ENCODE assay signal across 1 cellular context in the genomic region with DNA sequence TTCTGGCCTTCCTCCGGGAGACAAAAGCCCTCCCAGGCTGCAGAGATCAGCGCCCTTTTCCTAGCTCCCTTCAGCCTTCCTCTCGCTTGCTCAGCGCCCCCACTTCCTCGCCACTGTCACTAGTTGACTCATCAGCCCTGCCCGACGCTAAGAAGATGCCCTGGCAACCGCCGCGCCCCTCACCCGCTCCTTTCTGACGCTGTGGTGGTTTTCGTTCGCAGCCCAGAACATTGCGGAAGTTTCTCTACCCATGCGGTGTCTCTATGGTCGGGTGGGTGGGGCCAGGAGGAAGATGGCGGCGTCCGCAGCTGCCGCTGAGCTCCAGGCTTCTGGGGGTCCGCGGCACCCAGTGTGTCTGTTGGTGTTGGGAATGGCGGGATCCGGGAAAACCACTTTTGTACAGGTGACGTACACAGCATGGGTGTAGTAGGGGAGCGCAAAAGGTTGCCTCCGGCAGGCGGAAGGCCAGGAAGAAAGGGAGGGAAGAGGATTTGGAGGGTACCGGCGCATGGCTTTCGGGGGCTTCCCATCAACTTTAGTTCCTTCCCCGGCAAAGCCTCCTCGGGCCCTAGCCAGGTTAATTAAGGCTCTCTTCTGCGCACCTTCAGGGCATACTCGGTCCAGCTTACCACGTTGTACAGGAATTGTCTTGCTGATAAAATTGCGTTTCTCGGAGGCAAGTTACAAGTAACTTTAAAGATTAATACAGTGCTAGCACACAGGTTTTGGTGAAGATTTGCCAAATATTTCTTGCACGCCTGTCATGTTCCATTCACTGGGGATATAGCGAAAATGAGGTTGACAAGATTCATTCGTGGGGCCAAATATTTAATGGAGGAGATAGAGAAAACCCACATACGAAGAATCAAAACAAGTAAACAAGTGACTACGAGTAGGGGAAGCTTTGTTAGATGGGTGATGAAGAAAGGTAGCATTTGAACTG.
TF ChIP-seq lines count a peak whose summit lies in the region.

TSS of gene CCDC121 (minus strand) at position 246 of the 943 bp plus-strand sequence. CDS start 1,213 bp downstream, outside the sequence.
TSS of gene GPN1 (plus strand) at position 284 of the 943 bp plus-strand sequence. CDS start at position 293, 9 bp downstream.

TF ChIP-seq in HepG2, 621 proteins besides CTCF, POLR2A, EP300 and RAD21 (continued from another document):
- TF ChIP-seq, protein P1, sequence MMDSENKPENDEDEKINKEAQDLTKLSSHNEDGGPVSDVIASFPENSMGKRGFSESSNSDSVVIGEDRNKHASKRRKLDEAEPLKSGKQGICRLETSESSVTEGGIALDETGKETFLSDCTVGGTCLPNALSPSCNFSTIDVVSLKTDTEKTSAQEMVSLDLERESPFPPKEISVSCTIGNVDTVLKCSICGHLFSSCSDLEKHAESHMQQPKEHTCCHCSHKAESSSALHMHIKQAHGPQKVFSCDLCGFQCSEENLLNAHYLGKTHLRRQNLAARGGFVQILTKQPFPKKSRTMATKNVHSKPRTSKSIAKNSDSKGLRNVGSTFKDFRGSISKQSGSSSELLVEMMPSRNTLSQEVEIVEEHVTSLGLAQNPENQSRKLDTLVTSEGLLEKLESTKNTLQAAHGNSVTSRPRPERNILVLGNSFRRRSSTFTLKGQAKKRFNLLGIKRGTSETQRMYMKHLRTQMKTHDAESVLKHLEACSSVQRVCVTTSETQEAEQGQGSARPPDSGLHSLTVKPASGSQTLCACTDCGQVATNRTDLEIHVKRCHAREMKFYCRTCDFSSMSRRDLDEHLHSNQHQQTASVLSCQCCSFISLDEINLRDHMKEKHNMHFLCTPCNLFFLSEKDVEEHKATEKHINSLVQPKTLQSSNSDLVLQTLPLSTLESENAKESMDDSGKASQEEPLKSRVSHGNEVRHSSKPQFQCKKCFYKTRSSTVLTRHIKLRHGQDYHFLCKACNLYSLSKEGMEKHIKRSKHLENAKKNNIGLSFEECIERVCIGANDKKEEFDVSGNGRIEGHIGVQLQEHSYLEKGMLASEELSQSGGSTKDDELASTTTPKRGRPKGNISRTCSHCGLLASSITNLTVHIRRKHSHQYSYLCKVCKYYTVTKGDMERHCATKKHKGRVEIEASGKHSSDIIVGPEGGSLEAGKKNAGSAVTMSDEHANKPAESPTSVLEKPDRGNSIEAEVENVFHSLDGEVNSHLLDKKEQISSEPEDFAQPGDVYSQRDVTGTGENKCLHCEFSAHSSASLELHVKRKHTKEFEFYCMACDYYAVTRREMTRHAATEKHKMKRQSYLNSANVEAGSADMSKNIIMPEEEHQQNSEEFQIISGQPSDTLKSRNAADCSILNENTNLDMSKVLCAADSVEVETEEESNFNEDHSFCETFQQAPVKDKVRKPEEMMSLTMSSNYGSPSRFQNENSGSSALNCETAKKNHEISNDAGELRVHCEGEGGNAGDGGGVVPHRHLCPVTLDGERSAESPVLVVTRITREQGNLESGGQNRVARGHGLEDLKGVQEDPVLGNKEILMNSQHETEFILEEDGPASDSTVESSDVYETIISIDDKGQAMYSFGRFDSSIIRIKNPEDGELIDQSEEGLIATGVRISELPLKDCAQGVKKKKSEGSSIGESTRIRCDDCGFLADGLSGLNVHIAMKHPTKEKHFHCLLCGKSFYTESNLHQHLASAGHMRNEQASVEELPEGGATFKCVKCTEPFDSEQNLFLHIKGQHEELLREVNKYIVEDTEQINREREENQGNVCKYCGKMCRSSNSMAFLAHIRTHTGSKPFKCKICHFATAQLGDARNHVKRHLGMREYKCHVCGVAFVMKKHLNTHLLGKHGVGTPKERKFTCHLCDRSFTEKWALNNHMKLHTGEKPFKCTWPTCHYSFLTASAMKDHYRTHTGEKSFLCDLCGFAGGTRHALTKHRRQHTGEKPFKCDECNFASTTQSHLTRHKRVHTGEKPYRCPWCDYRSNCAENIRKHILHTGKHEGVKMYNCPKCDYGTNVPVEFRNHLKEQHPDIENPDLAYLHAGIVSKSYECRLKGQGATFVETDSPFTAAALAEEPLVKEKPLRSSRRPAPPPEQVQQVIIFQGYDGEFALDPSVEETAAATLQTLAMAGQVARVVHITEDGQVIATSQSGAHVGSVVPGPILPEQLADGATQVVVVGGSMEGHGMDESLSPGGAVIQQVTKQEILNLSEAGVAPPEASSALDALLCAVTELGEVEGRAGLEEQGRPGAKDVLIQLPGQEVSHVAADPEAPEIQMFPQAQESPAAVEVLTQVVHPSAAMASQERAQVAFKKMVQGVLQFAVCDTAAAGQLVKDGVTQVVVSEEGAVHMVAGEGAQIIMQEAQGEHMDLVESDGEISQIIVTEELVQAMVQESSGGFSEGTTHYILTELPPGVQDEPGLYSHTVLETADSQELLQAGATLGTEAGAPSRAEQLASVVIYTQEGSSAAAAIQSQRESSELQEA (CRISPR knock-in tag; IDR thresholded peaks at IDR 0.05; ENCODE audit: not compliant biosample characterization) = peak; percentile 66
- TF ChIP-seq MBD4 (IDR thresholded peaks at IDR 0.05; ENCODE audit: borderline replicate concordance, low read length) = no peak
- TF ChIP-seq EEA1 (CRISPR knock-in tag; IDR thresholded peaks at IDR 0.05; ENCODE audit: borderline replicate concordance) = no peak
- no peak for TF ChIP-seq ZNF672 (CRISPR knock-in tag; IDR thresholded peaks at IDR 0.05)
- TF ChIP-seq ZFP91 (CRISPR knock-in tag; IDR thresholded peaks at IDR 0.05; ENCODE audit: borderline replicate concordance) = peak; percentile 96
- peak; percentile 87; the same call in 1 of the 2 replicates for TF ChIP-seq U2AF2 (IDR thresholded peaks at IDR 0.05; ENCODE audit: low read depth, low read length)
- TF ChIP-seq DNMT1 (CRISPR knock-in tag; IDR thresholded peaks at IDR 0.05) = peak; percentile 59; the same call in 1 of the 2 replicates
- no peak for TF ChIP-seq FOSL1 (CRISPR knock-in tag; IDR thresholded peaks at IDR 0.05; ENCODE audit: borderline replicate concordance)
- peak; percentile 86 for TF ChIP-seq ERF (CRISPR knock-in tag; IDR thresholded peaks at IDR 0.05)
- TF ChIP-seq SRF (IDR thresholded peaks at IDR 0.05; ENCODE audit: low read depth, low read length) = no peak
- TF ChIP-seq SCMH1 (CRISPR knock-in tag; IDR thresholded peaks at IDR 0.05; ENCODE audit: borderline replicate concordance) = no peak
- TF ChIP-seq THRA (CRISPR knock-in tag; IDR thresholded peaks at IDR 0.05; ENCODE audit: borderline replicate concordance) = peak; percentile 66
- peak; percentile 80 for TF ChIP-seq FOXK2 (IDR thresholded peaks at IDR 0.05)
- TF ChIP-seq ZBTB20 (CRISPR knock-in tag; IDR thresholded peaks at IDR 0.05; ENCODE audit: borderline replicate concordance, low read depth) = peak; percentile 90
